ENCODE assay signal across 8 cellular contexts in the genomic region with DNA sequence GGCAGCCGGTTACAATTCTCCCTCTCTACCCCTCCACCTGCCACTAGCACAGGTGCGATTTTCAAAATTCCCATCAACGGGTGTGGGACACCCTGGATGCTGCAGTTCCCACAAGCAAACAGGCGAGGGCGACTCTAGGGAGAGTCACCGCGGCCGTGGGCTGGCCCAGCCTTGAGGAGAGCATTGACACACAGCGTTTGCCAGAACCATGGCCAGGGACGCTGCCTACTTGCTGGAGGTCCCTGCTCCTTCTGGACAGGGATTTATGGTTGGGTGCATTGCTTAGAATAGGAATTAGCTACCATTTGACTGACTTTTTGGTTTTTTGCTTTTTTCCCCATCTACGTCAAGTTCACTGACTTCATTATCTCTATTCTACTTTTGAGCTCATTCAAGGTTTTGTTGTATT. TPM values are rescaled to one million over a fixed set of nuclear protein-coding genes. Genes with fewer than 3 reads are reported as not detected.
DNase-seq lines count a peak whose midpoint lies in the region; ATAC-seq, FAIRE-seq and TF ChIP-seq lines count a peak whose summit lies in the region.

No MANE protein-coding gene starts in this region.

- H3F3A ChIP-seq in GM23248 (ENCODE audit: insufficient read depth) = no peaks in the 10 kb centered on the region

- H3K27ac ChIP-seq in GM23248 (no peak overlapping the region), endothelial cell of umbilical vein (ENCODE audit: insufficient read depth, low read depth, low read length) (no peak overlapping the region), testis (no peak overlapping the region)

- no peaks in the 10 kb centered on the region for H3K4me1 ChIP-seq in GM23248 (ENCODE audit: insufficient read depth)
- no peaks in the 10 kb centered on the region for H3K4me1 ChIP-seq in endothelial cell of umbilical vein (ENCODE audit: control insufficient read depth, extremely low read depth, insufficient read depth, low read length)
- H3K4me1 ChIP-seq in testis = no peaks in the 10 kb centered on the region

- no peaks in the 10 kb centered on the region for H3K36me3 ChIP-seq in GM23248 (ENCODE audit: low read depth)
- no peaks in the 10 kb centered on the region for H3K36me3 ChIP-seq in endothelial cell of umbilical vein (ENCODE audit: control insufficient read depth in 2 of 2, extremely low read depth in 1 of 2, insufficient read depth in 2 of 2, low read length in 2 of 2)
- no peaks in the 10 kb centered on the region for H3K36me3 ChIP-seq in testis (ENCODE audit: low read depth, missing control alignments)

- peaks cover 0 to 2% (median 0%) of the 10 kb centered on the region in 4 donors for H3K4me1 Mint-ChIP-seq in naive thymus-derived CD8-positive, alpha-beta T cell

- no peaks in the 10 kb centered on the region for H3K9me3 ChIP-seq in GM23248 (ENCODE audit: low read depth)
- H3K9me3 ChIP-seq in endothelial cell of umbilical vein (replicated peaks; ENCODE audit: control insufficient read depth, insufficient read depth, low read length) = no peaks in the 10 kb centered on the region
- no peaks in the 10 kb centered on the region for H3K9me3 ChIP-seq in testis

- peaks cover 0 to 9% (median 0%) of the 10 kb centered on the region in 3 donors for H3K36me3 Mint-ChIP-seq in naive thymus-derived CD8-positive, alpha-beta T cell

- no peak overlapping the region for H3K9ac ChIP-seq in GM23248
- H3K9ac ChIP-seq in endothelial cell of umbilical vein (replicated peaks; ENCODE audit: extremely low read depth, insufficient read depth, low read length) = no peak overlapping the region

- no peaks in the 10 kb centered on the region for H3K9me1 ChIP-seq in endothelial cell of umbilical vein (replicated peaks; ENCODE audit: control insufficient read depth, extremely low read depth, insufficient read depth, low read length)

- no peak overlapping the region for H2AFZ ChIP-seq in GM23248
- no peak overlapping the region for H2AFZ ChIP-seq in endothelial cell of umbilical vein (ENCODE audit: low read depth, low read length)

- H3K9me3 Mint-ChIP-seq in naive thymus-derived CD8-positive, alpha-beta T cell = peaks cover 0 to 13% (median 4%) of the 10 kb centered on the region in 9 donors

- DNase-seq in AG09319 (ENCODE audit: extremely low read depth, low read depth) = peak; percentile 12
- DNase-seq in GM23248 = peak; percentile 90
- peak; percentile 83 for DNase-seq in NCI-H69 (lab: John Stamatoyannopoulos, UW)
- DNase-seq in activated CD8-positive, alpha-beta memory T cell treated with anti-CD3 and anti-CD28 coated beads for 24 hours = peak; percentile 81
- peak; percentile 59 for DNase-seq in endothelial cell of umbilical vein (ENCODE audit: low read depth, low spot score)
- DNase-seq in naive thymus-derived CD8-positive, alpha-beta T cell = peak in 9 of 10 donors; percentile 15 to 50 (median 32)
- DNase-seq in testis = peak; percentile 65

- H3K79me2 ChIP-seq in GM23248 (ENCODE audit: insufficient read depth) (no peaks in the 10 kb centered on the region), endothelial cell of umbilical vein (ENCODE audit: control insufficient read depth, insufficient read depth, low read length) (no peaks in the 10 kb centered on the region)

- no peak overlapping the region for H3K27ac Mint-ChIP-seq in naive thymus-derived CD8-positive, alpha-beta T cell

- no peak overlapping the region for H3K4me3 ChIP-seq in GM23248
- H3K4me3 ChIP-seq in endothelial cell of umbilical vein (replicated peaks in 1 of 3; ENCODE audit: insufficient read depth in 1 of 3, low read depth in 1 of 3, low read length in 3 of 3) = no peak overlapping the region
- H3K4me3 ChIP-seq in testis = no peak overlapping the region

- TF ChIP-seq POLR2A in endothelial cell of umbilical vein (IDR thresholded peaks at IDR 0.05; ENCODE audit: low read depth, low read length) = no peak
- TF ChIP-seq POLR2A in testis (IDR thresholded peaks at IDR 0.05) = no peak

- H3K4me2 ChIP-seq in GM23248 (ENCODE audit: unreplicated experiment) (no peak overlapping the region), endothelial cell of umbilical vein (ENCODE audit: insufficient read depth, low read length) (no peak overlapping the region)

- H4K20me1 ChIP-seq in GM23248 (ENCODE audit: insufficient read depth) (no peaks in the 10 kb centered on the region), endothelial cell of umbilical vein (replicated peaks; ENCODE audit: control insufficient read depth, extremely low read depth, insufficient read depth, low read length) (no peaks in the 10 kb centered on the region)

- TF ChIP-seq CTCF in AG09319 (IDR thresholded peaks at IDR 0.05; ENCODE audit: low read depth, low read length) (peak; percentile 89), endothelial cell of umbilical vein (IDR thresholded peaks at IDR 0.05; ENCODE audit: extremely low read depth in 1 of 2, insufficient read depth in 1 of 2, low read depth in 1 of 2, low read length in 2 of 2) (peak; percentile 82 to 85), testis (IDR thresholded peaks at IDR 0.05) (peak; percentile 18 to 69 (median 36))

- peak; percentile 75 to 76 for ATAC-seq in naive thymus-derived CD8-positive, alpha-beta T cell
- ATAC-seq in HG03196 (IDR thresholded peaks at IDR 0.05; ENCODE audit: unreplicated experiment) = no peak

- POLR2A ChIA-PET in endothelial cell of umbilical vein (lab: Charles Lee) = no interaction called here
- POLR2A ChIA-PET in naive thymus-derived CD8-positive, alpha-beta T cell (lab: Charles Lee) = no interaction called here

- intact Hi-C loops in endothelial cell of umbilical vein (cut with micrococcal nuclease) (loop anchor here (1.0 to 5.0 kb wide), 3 partner anchors 40 to 216 kb away; a partner anchor contains a TSS), testis (cut with DNase I; ENCODE audit: low total_unique reads) (loop anchor here (2.0 kb wide), 1 partner anchor 17 kb away; no protein-coding TSS in a partner anchor)

- no peaks in the 10 kb centered on the region for H3K27me3 ChIP-seq in GM23248 (replicated peaks; ENCODE audit: insufficient read depth)
- H3K27me3 ChIP-seq in endothelial cell of umbilical vein (ENCODE audit: control insufficient read depth in 2 of 2, insufficient read depth in 2 of 2, low read length in 2 of 2) = no peaks in the 10 kb centered on the region
- no peaks in the 10 kb centered on the region for H3K27me3 ChIP-seq in testis

- H3K27me3 Mint-ChIP-seq in naive thymus-derived CD8-positive, alpha-beta T cell = peaks cover 5 to 22% (median 10%) of the 10 kb centered on the region in 5 donors

- H3K9me2 ChIP-seq in GM23248 (ENCODE audit: insufficient read depth) = no peaks in the 10 kb centered on the region

- in situ Hi-C loops in GM23248 (cut with MboI) = no loop called here

- no peak overlapping the region for H3K4me3 Mint-ChIP-seq in naive thymus-derived CD8-positive, alpha-beta T cell

- 9 to 10% methylated on average over 11 of the region's 11 CpGs for WGBS in GM23248 (ENCODE audit: low coverage in 1 of 2, low lambda C conversion rate in 2 of 2, missing lambda C conversion rate in 2 of 2), 2 experiments
- WGBS in testis, 2 donors = 26 to 31% methylated on average over 11 of the region's 11 CpGs

- CTCF ChIA-PET in endothelial cell of umbilical vein (lab: Charles Lee) = interaction anchor here (0.7 to 7.7 kb wide), 15 partner anchors 11 to 272 kb away, joined by 3 to 110 read pairs (median 5); a partner anchor contains a TSS

- dilution Hi-C loops in endothelial cell of umbilical vein (cut with MboI; ENCODE audit: extremely low pct_ligation_motif_present, low sequenced_read_pairs) = no loop called here

- BruUV-seq in endothelial cell of umbilical vein (replicated peaks; lab: Mats Ljungman, UMichigan) = no TSS peak

- peak; percentile 89 for FAIRE-seq in endothelial cell of umbilical vein (lab: Jason Lieb, UNC)

RNA-seq across cellular contexts. Expression of a gene that starts 19.0 kb away (rescaled TPM):
- total RNA-seq in GM23248 (2014; rRNA removed; shearing (Covaris generic)) = not detected in 2 replicates
- polyA plus RNA-seq in GM23248 (2016; fragmentation: Nextera tagmentation; extraction: Ambion mirVana) (0.06 and 0.10 TPM in 2 replicates), endothelial cell of umbilical vein (0.14 and 0.15 TPM in 2 replicates), testis (ENCODE audit: insufficient read depth, low read depth, low replicate concordance) (4.3 TPM)
- total RNA-seq in endothelial cell of umbilical vein (0.13 and 0.25 TPM in 2 replicates), testis (under 1 TPM; 0.93 to 0.94 TPM)
- polyA plus RNA-seq in endothelial cell of umbilical vein (2011; cell fraction: cytosol; rRNA removed) = 0.07 and 0.10 TPM in 2 replicates
- 0.22 and 0.24 TPM in 2 replicates for polyA plus RNA-seq in endothelial cell of umbilical vein (2011; cell fraction: nucleus; rRNA removed)
- polyA plus RNA-seq in endothelial cell of umbilical vein (2012) = 0.31 and 0.52 TPM in 2 replicates
- polyA minus RNA-seq in endothelial cell of umbilical vein = not detected in 2 replicates
- 43.9 TPM for polyA minus RNA-seq in endothelial cell of umbilical vein (2011; cell fraction: cytosol; rRNA and poly(A)+ RNA removed)
- polyA minus RNA-seq in endothelial cell of umbilical vein (2011; cell fraction: nucleus; rRNA and poly(A)+ RNA removed) = 0.38 TPM in 1 of 2 replicates, not detected in the other
- total RNA-seq in naive thymus-derived CD8-positive, alpha-beta T cell = under 1 TPM in 1 of 2 experiments, not detected in 1; 0.36 TPM
- under 1 TPM in 1 of 3 donors, not detected in 2; 0.04 TPM for polyA plus RNA-seq in naive thymus-derived CD8-positive, alpha-beta T cell

RNA-seq across cellular contexts. Expression of a gene that starts 30.6 kb away (rescaled TPM):
- 3.5 and 5.3 TPM in 2 replicates for total RNA-seq in GM23248 (2014; rRNA removed; shearing (Covaris generic))
- polyA plus RNA-seq in GM23248 (2016; fragmentation: Nextera tagmentation; extraction: Ambion mirVana) (6.0 and 6.5 TPM in 2 replicates), endothelial cell of umbilical vein (6.9 and 9.0 TPM in 2 replicates), testis (ENCODE audit: insufficient read depth, low read depth, low replicate concordance) (5.6 TPM)
- total RNA-seq in endothelial cell of umbilical vein (1.2 and 10.8 TPM in 2 replicates), testis (1 to 10 TPM; 3.5 to 3.7 TPM)
- polyA plus RNA-seq in endothelial cell of umbilical vein (2011; cell fraction: cytosol; rRNA removed) = 3.9 and 5.3 TPM in 2 replicates
- polyA plus RNA-seq in endothelial cell of umbilical vein (2011; cell fraction: nucleus; rRNA removed) = 3.6 and 4.9 TPM in 2 replicates
- polyA plus RNA-seq in endothelial cell of umbilical vein (2012) = 3.0 and 4.9 TPM in 2 replicates
- 1.3 and 3.9 TPM in 2 replicates for polyA minus RNA-seq in endothelial cell of umbilical vein
- 1.4 TPM for polyA minus RNA-seq in endothelial cell of umbilical vein (2011; cell fraction: cytosol; rRNA and poly(A)+ RNA removed)
- polyA minus RNA-seq in endothelial cell of umbilical vein (2011; cell fraction: nucleus; rRNA and poly(A)+ RNA removed) = 3.4 and 5.1 TPM in 2 replicates
- total RNA-seq in naive thymus-derived CD8-positive, alpha-beta T cell = 1 to 10 TPM; 3.0 to 4.4 TPM
- polyA plus RNA-seq in naive thymus-derived CD8-positive, alpha-beta T cell = 1 to 10 TPM in 2 of 3 donors, under 1 TPM in 1; 0.52 to 3.2 (median 1.5) TPM

RNA-seq across cellular contexts. Expression of a gene that starts 41.7 kb away (rescaled TPM):
- total RNA-seq in GM23248 (2014; rRNA removed; shearing (Covaris generic)) = not detected in 2 replicates
- polyA plus RNA-seq in GM23248 (2016; fragmentation: Nextera tagmentation; extraction: Ambion mirVana) (not detected in 2 replicates), endothelial cell of umbilical vein (1.9 and 2.4 TPM in 2 replicates), testis (ENCODE audit: insufficient read depth, low read depth, low replicate concordance) (6.1 TPM)
- total RNA-seq in endothelial cell of umbilical vein (0.62 and 0.95 TPM in 2 replicates), testis (1 to 10 TPM; 1.9 to 5.1 TPM)
- polyA plus RNA-seq in endothelial cell of umbilical vein (2011; cell fraction: cytosol; rRNA removed) = 0.46 and 0.82 TPM in 2 replicates
- 0.20 and 0.21 TPM in 2 replicates for polyA plus RNA-seq in endothelial cell of umbilical vein (2011; cell fraction: nucleus; rRNA removed)
- polyA plus RNA-seq in endothelial cell of umbilical vein (2012) = 0.17 TPM in 1 of 2 replicates, not detected in the other
- 0.29 and 0.30 TPM in 2 replicates for polyA minus RNA-seq in endothelial cell of umbilical vein
- not detected for polyA minus RNA-seq in endothelial cell of umbilical vein (2011; cell fraction: cytosol; rRNA and poly(A)+ RNA removed)
- polyA minus RNA-seq in endothelial cell of umbilical vein (2011; cell fraction: nucleus; rRNA and poly(A)+ RNA removed) = not detected in 2 replicates
- total RNA-seq in naive thymus-derived CD8-positive, alpha-beta T cell = not detected
- polyA plus RNA-seq in naive thymus-derived CD8-positive, alpha-beta T cell = not detected

RNA-seq across cellular contexts. Expression of a gene that starts 49.2 kb away (rescaled TPM):
- not detected in 2 replicates for total RNA-seq in GM23248 (2014; rRNA removed; shearing (Covaris generic))
- not detected in 2 replicates for polyA plus RNA-seq in GM23248 (2016; fragmentation: Nextera tagmentation; extraction: Ambion mirVana)
- total RNA-seq in endothelial cell of umbilical vein = not detected in 2 replicates
- not detected in 2 replicates for polyA plus RNA-seq in endothelial cell of umbilical vein
- not detected in 2 replicates for polyA plus RNA-seq in endothelial cell of umbilical vein (2011; cell fraction: cytosol; rRNA removed)
- not detected in 2 replicates for polyA plus RNA-seq in endothelial cell of umbilical vein (2011; cell fraction: nucleus; rRNA removed)
- not detected in 2 replicates for polyA plus RNA-seq in endothelial cell of umbilical vein (2012)
- polyA minus RNA-seq in endothelial cell of umbilical vein = not detected in 2 replicates
- polyA minus RNA-seq in endothelial cell of umbilical vein (2011; cell fraction: cytosol; rRNA and poly(A)+ RNA removed) = not detected
- not detected in 2 replicates for polyA minus RNA-seq in endothelial cell of umbilical vein (2011; cell fraction: nucleus; rRNA and poly(A)+ RNA removed)
- total RNA-seq in naive thymus-derived CD8-positive, alpha-beta T cell = not detected
- not detected for polyA plus RNA-seq in naive thymus-derived CD8-positive, alpha-beta T cell
- total RNA-seq in testis = 10 to 100 TPM; 37.3 to 70.1 TPM
- polyA plus RNA-seq in testis (ENCODE audit: insufficient read depth, low read depth, low replicate concordance) = 113 TPM

Comparison
In these comparisons a context has a peak if more than half of its experiments do, and no peak if none do; other contexts are left out.
1. DNase-seq: peak in every context shown above with its lines; median percentile 90 in GM23248; 83 in NCI-H69; 81 in activated CD8-positive, alpha-beta memory T cell treated with anti-CD3 and anti-CD28 coated beads for 24 hours; 65 in testis; 59 in endothelial cell of umbilical vein; 32 in naive thymus-derived CD8-positive, alpha-beta T cell; 12 in AG09319.
2. CTCF ChIP-seq: peak in every context shown above with its lines; median percentile 89 in AG09319; 84 in endothelial cell of umbilical vein; 36 in testis.